ENCODE assay signal across 25 cellular contexts in the genomic region with DNA sequence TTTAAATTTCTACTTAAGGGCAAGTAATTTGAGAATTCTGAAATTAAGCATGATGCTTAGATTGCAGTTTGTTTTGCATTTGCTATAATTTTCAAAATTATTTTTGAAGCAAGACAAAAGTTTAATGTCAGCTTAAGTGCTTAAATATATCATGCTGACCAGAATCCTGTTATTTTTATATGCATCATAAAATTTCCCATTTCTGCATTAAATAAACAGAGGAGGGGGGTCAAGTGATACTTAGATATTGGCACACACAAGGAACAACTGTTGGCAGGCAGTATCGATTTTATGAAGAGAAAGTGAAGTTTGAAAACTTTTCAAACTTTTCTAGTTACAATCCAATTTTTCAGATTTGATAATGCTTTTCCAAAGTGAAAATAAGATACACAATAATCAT.
"Had no signal": no experiment of that assay in that cellular context is flagged by ENCODE, and none has a peak within 500 bp of the region (broad histone marks: within the 10 kb centered on the region; RNA-seq: fewer than 3 reads in every experiment).

No MANE protein-coding gene starts in this region.

- H3K9me3 ChIP-seq: Peyer's patch, SJSA1, SK-N-SH had no signal

- H3K27me3 Mint-ChIP-seq: T-cell had no signal

- ATAC-seq: Right ventricle myocardium inferior, T-cell had no signal

- H3K4me3 Mint-ChIP-seq: T-cell; T-helper 1 cell treated with Interleukin-12 subunit alpha and Interleukin-12 subunit beta and Interleukin-4 antibody, amounts not matched to agents 30 μg/mL and 1 μg/mL, for 36 hours had no signal

- DNase-seq: Kasumi-1; KG1; MV-4-11; NCI-H1048; NCI-H1436; NCI-H187; NCI-H2029; NCI-H2081 treated with DMSO at 0.1 percent for 48 hours; NCI-H2171; NCI-H226; NCI-H446; NCI-H510A; NCI-H524 treated with DMSO at 0.1 percent for 48 hours; NCI-H748 treated with DMSO at 0.1 percent for 48 hours; NK-92 treated with Interleukin-12 subunit alpha and Interleukin-12 subunit beta, amount 100 ng/mL, for 24 hours; OCI-M1; PC-9; Peyer's patch; SHP77 treated with DMSO at 0.1 percent for 48 hours; SK-N-SH; SW 1271; T-cell had no signal

- H3K27ac Mint-ChIP-seq: T-helper 1 cell treated with Interleukin-12 subunit alpha and Interleukin-12 subunit beta and Interleukin-4 antibody, amounts not matched to agents 30 μg/mL and 1 μg/mL, for 36 hours had no signal

- H3K4me3 ChIP-seq: PC-9, Peyer's patch, SJSA1 had no signal

- H3K9me3 Mint-ChIP-seq: T-cell; T-helper 1 cell treated with Interleukin-12 subunit alpha and Interleukin-12 subunit beta and Interleukin-4 antibody, amounts not matched to agents 30 μg/mL and 1 μg/mL, for 36 hours had no signal

- H3K27me3 ChIP-seq: Peyer's patch, SJSA1 had no signal

- H3K27ac ChIP-seq: PC-9, Peyer's patch, SJSA1 had no signal
